In genomic region chr2:1818404-1818803, GRCh38 we compare ENCODE assay signal across 16 cellular contexts.
"Had no signal": no experiment of that assay in that cellular context is flagged by ENCODE, and none has a peak within 500 bp of the region (broad histone marks: within the 10 kb centered on the region; RNA-seq: fewer than 3 reads in every experiment).

No MANE protein-coding gene starts in this region.

- H3K9me3 ChIP-seq: adrenal gland, body of pancreas, ovary, stomach, vagina had no signal

- ATAC-seq: activated T-helper 17 cell treated with anti-CD3 and anti-CD28 coated beads, Interleukin-2, amount 50 U/mL, for 72 hours had no signal

- H3K36me3 ChIP-seq: adrenal gland, ovary, stomach, vagina had no signal

- H3K27ac Mint-ChIP-seq: activated T-helper 17 cell treated with anti-CD3 and anti-CD28 coated beads, Interleukin-2, amount 50 U/mL, for 72 hours; endodermal cell; memory B cell; WTC11 had no signal

- H3K4me1 Mint-ChIP-seq: activated CD4-positive, alpha-beta T cell treated with anti-CD3 and anti-CD28 coated beads, Interleukin-2, amount 10 ng/mL, durations not matched to agents 7 days and 5 days; activated T-helper 17 cell treated with anti-CD3 and anti-CD28 coated beads, Interleukin-2, amount 50 U/mL, for 72 hours; central memory CD8-positive, alpha-beta T cell; memory B cell had no signal

- DNase-seq: activated CD4-positive, alpha-beta T cell treated with anti-CD3 and anti-CD28 coated beads, Interleukin-2, amount 10 ng/mL, durations not matched to agents 7 days and 5 days; activated CD8-positive, alpha-beta memory T cell treated with anti-CD3 and anti-CD28 coated beads for 24 hours; activated naive CD4-positive, alpha-beta T cell treated with anti-CD3 and anti-CD28 coated beads, Interleukin-2, amount 50 U/mL, for 16 hours; adrenal gland; body of pancreas; dermis blood vessel endothelial cell; endodermal cell; stomach had no signal

- H3K27ac ChIP-seq: adrenal gland, ovary, vagina had no signal

- H3K36me3 Mint-ChIP-seq: memory B cell, WTC11 had no signal

- H3K27me3 Mint-ChIP-seq: activated CD4-positive, alpha-beta T cell treated with anti-CD3 and anti-CD28 coated beads, Interleukin-2, amount 10 ng/mL, durations not matched to agents 7 days and 5 days; activated T-helper 17 cell treated with anti-CD3 and anti-CD28 coated beads, Interleukin-2, amount 50 U/mL, for 72 hours; central memory CD8-positive, alpha-beta T cell; memory B cell had no signal

- H3K27me3 ChIP-seq: adrenal gland, body of pancreas, ovary, vagina had no signal

- H3K4me3 ChIP-seq: adrenal gland, body of pancreas, ovary, skin epidermis, stomach, vagina had no signal

- H3K9me3 Mint-ChIP-seq: activated CD4-positive, alpha-beta T cell treated with anti-CD3 and anti-CD28 coated beads, Interleukin-2, amount 10 ng/mL, durations not matched to agents 7 days and 5 days; activated T-helper 17 cell treated with anti-CD3 and anti-CD28 coated beads, Interleukin-2, amount 50 U/mL, for 72 hours; central memory CD8-positive, alpha-beta T cell; endodermal cell; memory B cell; neural crest cell; WTC11 had no signal

- H3K4me3 Mint-ChIP-seq: activated CD4-positive, alpha-beta T cell treated with anti-CD3 and anti-CD28 coated beads, Interleukin-2, amount 10 ng/mL, durations not matched to agents 7 days and 5 days; activated T-helper 17 cell treated with anti-CD3 and anti-CD28 coated beads, Interleukin-2, amount 50 U/mL, for 72 hours; central memory CD8-positive, alpha-beta T cell; endodermal cell; memory B cell; neural crest cell; WTC11 had no signal
